13 cellular contexts compared by ENCODE assay signal in genomic region chr3:22713936-22714335, GRCh38.
A peak's percentile ranks its signal among the peaks of the same experiment; 100 is the strongest.
DNase-seq lines count a peak whose midpoint lies in the region; ATAC-seq, FAIRE-seq and TF ChIP-seq lines count a peak whose summit lies in the region.
"Had no signal": no experiment of that assay in that cellular context is flagged by ENCODE, and none has a peak within 500 bp of the region (broad histone marks: within the 10 kb centered on the region; RNA-seq: fewer than 3 reads in every experiment).

No MANE protein-coding gene starts in this region.

- H3K9me3 ChIP-seq in aorta (ENCODE audit: control insufficient read depth, low read length) (no peaks in the 10 kb centered on the region), BE2C (no peaks in the 10 kb centered on the region)
- H3K9me3 ChIP-seq: testis had no signal

- peak; percentile 72 for DNase-seq in EL
- peak; percentile 70 to 96 for DNase-seq in NOMO-1 (lab: John Stamatoyannopoulos, UW; ENCODE audit: unreplicated experiment in 2 of 2)
- DNase-seq in bronchial epithelial cell (ENCODE audit: low read depth), result peak; percentile 93
- DNase-seq in myocyte (ENCODE audit: low read depth), result peak; percentile 17
- DNase-seq in aorta, result no peak
- no peak for DNase-seq in NCI-H446 (lab: John Stamatoyannopoulos, UW)
- DNase-seq in BE2C, result no peak
- DNase-seq: endodermal cell; NCI-H146; stimulated activated CD4-positive, alpha-beta T cell treated with anti-CD3 and anti-CD28 coated beads, Interleukin-12 subunit alpha, Interleukin-12 subunit beta, amount 100 ng/mL, for 4 hours; T-helper 9 cell; testis had no signal

- H3K36me3 ChIP-seq in bronchial epithelial cell (ENCODE audit: control insufficient read depth, insufficient read depth, low read length) (no peaks in the 10 kb centered on the region), aorta (ENCODE audit: control insufficient read depth in 1 of 2, insufficient read depth in 2 of 2, low read length in 1 of 2) (no peaks in the 10 kb centered on the region), BE2C (no peaks in the 10 kb centered on the region)

- FAIRE-seq in bronchial epithelial cell (lab: Jason Lieb, UNC), result peak; percentile 60

- H3K4me1 ChIP-seq in aorta (ENCODE audit: control insufficient read depth in 1 of 2, insufficient read depth in 2 of 2, low read length in 2 of 2), result no peaks in the 10 kb centered on the region
- H3K4me1 ChIP-seq in BE2C, result no peaks in the 10 kb centered on the region
- H3K4me1 ChIP-seq: testis had no signal

- H3K27ac ChIP-seq in aorta (ENCODE audit: low read depth in 1 of 2, low read length in 2 of 2), result no peak overlapping the region
- H3K27ac ChIP-seq: testis had no signal

- no peak overlapping the region for H3K4me3 ChIP-seq in bronchial epithelial cell (ENCODE audit: low read depth, low read length)
- H3K4me3 ChIP-seq in aorta (ENCODE audit: low read length in 2 of 2), result no peak overlapping the region
- no peak overlapping the region for H3K4me3 ChIP-seq in BE2C (ENCODE audit: low read depth, low read length)
- H3K4me3 ChIP-seq: testis had no signal

- intact Hi-C loops in aorta (cut with DNase I), result no loop called here

- H3K27me3 ChIP-seq in bronchial epithelial cell (ENCODE audit: control insufficient read depth, insufficient read depth, low read length) (no peaks in the 10 kb centered on the region), aorta (ENCODE audit: control insufficient read depth in 1 of 2, insufficient read depth in 2 of 2, low read length in 1 of 2) (no peaks in the 10 kb centered on the region), BE2C (no peaks in the 10 kb centered on the region)
- H3K27me3 ChIP-seq: testis had no signal

- 4 to 7% methylated on average over 3 of the region's 3 CpGs for WGBS in aorta, 2 donors

- TF ChIP-seq CTCF in bronchial epithelial cell (IDR thresholded peaks at IDR 0.05; ENCODE audit: insufficient read depth, low read length, severe bottlenecking) (no peak), BE2C (IDR thresholded peaks at IDR 0.05; ENCODE audit: low read depth, low read length) (no peak)

- ATAC-seq in aorta (ENCODE audit: low FRiP score), result no peak
- no peak for ATAC-seq in GM21786 (IDR thresholded peaks at IDR 0.05; ENCODE audit: unreplicated experiment)

Comparison
In these comparisons a context has a peak if more than half of its experiments do, and no peak if none do; other contexts are left out.
1. DNase-seq: peak in EL (single experiment), NOMO-1 (2 of 2), bronchial epithelial cell (single experiment) and myocyte (single experiment); none in aorta (0 of 2), NCI-H446 (0 of 2) and BE2C (single experiment).